In the genomic region with DNA sequence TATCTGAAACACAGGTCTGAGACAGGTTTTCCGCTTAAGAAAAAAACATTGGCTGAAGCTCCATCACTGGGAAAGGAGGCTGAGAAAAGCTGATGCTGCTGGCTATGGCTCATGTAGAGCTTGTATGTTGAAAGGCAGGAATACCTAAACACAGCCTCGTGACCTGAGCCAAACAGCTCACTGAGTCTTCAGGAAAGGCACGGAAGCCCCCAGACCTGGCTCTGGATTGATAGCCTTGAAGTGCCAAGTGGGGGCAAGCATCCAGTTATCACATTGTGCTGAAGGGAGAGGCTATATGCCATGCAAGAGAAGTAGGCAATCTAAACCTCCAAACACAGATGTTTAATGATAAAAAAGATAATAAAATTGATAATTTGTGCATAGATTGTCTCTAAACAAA, we compare ENCODE assay signal across 18 cellular contexts. TPM values are rescaled to one million over a fixed set of nuclear protein-coding genes. Genes with fewer than 3 reads are reported as not detected.
DNase-seq lines count a peak whose midpoint lies in the region; ATAC-seq lines count a peak whose summit lies in the region.
"Had no signal": no experiment of that assay in that cellular context is flagged by ENCODE, and none has a peak within 500 bp of the region (broad histone marks: within the 10 kb centered on the region; RNA-seq: fewer than 3 reads in every experiment).

No MANE protein-coding gene starts in this region.

- POLR2A ChIA-PET in T-cell (lab: Charles Lee): interaction anchor here (1.0 to 11.7 kb wide), 9 partner anchors 9 to 88 kb away, joined by 3 to 216 read pairs (median 8); no protein-coding TSS in a partner anchor

- peaks cover 1% of the 10 kb centered on the region for H3K9me3 ChIP-seq in thymus (ENCODE audit: control insufficient read depth)
- H3K9me3 ChIP-seq: prostate gland, SJSA1 had no signal

- H3K4me1 Mint-ChIP-seq in activated T-cell treated with anti-CD3 and anti-CD28 coated beads, Interleukin-2, amount 50 U/mL, for 72 hours (ENCODE audit: low read depth): peaks cover 100% of the 10 kb centered on the region
- peaks cover 74 to 81% (median 75%) of the 10 kb centered on the region in 3 donors for H3K4me1 Mint-ChIP-seq in T-cell
- H3K4me1 Mint-ChIP-seq in central memory CD8-positive, alpha-beta T cell: peaks cover 51% of the 10 kb centered on the region
- H3K4me1 Mint-ChIP-seq: nephron had no signal

- H3K4me3 ChIP-seq in thymus (ENCODE audit: low read length): no peak overlapping the region
- H3K4me3 ChIP-seq: K562, prostate gland, SJSA1 had no signal

- peaks cover 40 to 83% of the 10 kb centered on the region in 2 donors for H3K36me3 Mint-ChIP-seq in activated T-cell treated with anti-CD3 and anti-CD28 coated beads, Interleukin-2, amount 50 U/mL, for 72 hours (ENCODE audit: insufficient read depth in 2 of 2)
- peaks cover 85% of the 10 kb centered on the region for H3K36me3 Mint-ChIP-seq in T-cell
- peaks cover 87% of the 10 kb centered on the region for H3K36me3 Mint-ChIP-seq in central memory CD8-positive, alpha-beta T cell (ENCODE audit: insufficient read depth)

- peaks cover 2% of the 10 kb centered on the region for H3K4me1 ChIP-seq in thymus (ENCODE audit: control insufficient read depth, insufficient read depth, low read length)
- H3K4me1 ChIP-seq: foreskin keratinocyte, prostate gland, SJSA1 had no signal

- WGBS in thymus: 98% methylated on average over 3 of the region's 3 CpGs

- H3K36me3 ChIP-seq in thymus (ENCODE audit: control insufficient read depth, insufficient read depth): peaks cover 17% of the 10 kb centered on the region
- H3K36me3 ChIP-seq: prostate gland, SJSA1 had no signal

- peak overlapping the region; percentile 68 to 90 for H3K4me3 Mint-ChIP-seq in activated T-cell treated with anti-CD3 and anti-CD28 coated beads, Interleukin-2, amount 50 U/mL, for 72 hours
- H3K4me3 Mint-ChIP-seq in T-cell: peak overlapping the region in 2 of 3 donors; percentile 47 to 60
- no peak overlapping the region for H3K4me3 Mint-ChIP-seq in central memory CD8-positive, alpha-beta T cell
- H3K4me3 Mint-ChIP-seq: nephron had no signal

- no peaks in the 10 kb centered on the region for H3K27me3 ChIP-seq in thymus (ENCODE audit: control insufficient read depth, insufficient read depth)
- H3K27me3 ChIP-seq: foreskin keratinocyte, SJSA1 had no signal

- no peak for ATAC-seq in activated T-cell treated with anti-CD3 and anti-CD28 coated beads, Interleukin-2, amount 50 U/mL, for 72 hours (replicated peaks in 1 of 2)
- ATAC-seq in T-cell (replicated peaks in 1 of 4): no peak
- ATAC-seq in central memory CD8-positive, alpha-beta T cell (replicated peaks; ENCODE audit: extremely low read depth, poor library complexity, severe bottlenecking): no peak
- ATAC-seq in GM21737 (IDR thresholded peaks at IDR 0.05; ENCODE audit: unreplicated experiment): no peak
- no peak for ATAC-seq in GM21528 (IDR thresholded peaks at IDR 0.05; ENCODE audit: low FRiP score, unreplicated experiment)
- ATAC-seq in GM19395 (IDR thresholded peaks at IDR 0.05; ENCODE audit: unreplicated experiment): no peak
- ATAC-seq: foreskin keratinocyte, K562 had no signal

- DNase-seq in activated T-cell treated with anti-CD3 and anti-CD28 coated beads, Interleukin-2, amount 50 U/mL, for 72 hours: no peak
- no peak for DNase-seq in activated T-cell treated with anti-CD3 and anti-CD28 coated beads for 4 hours
- DNase-seq in T-cell: no peak
- DNase-seq in central memory CD8-positive, alpha-beta T cell (ENCODE audit: low spot score in 2 of 2): no peak
- DNase-seq: caudate nucleus; foreskin keratinocyte; kidney; NCI-H748 treated with DMSO at 0.1 percent for 48 hours; stimulated activated CD4-positive, alpha-beta T cell treated with anti-CD3 and anti-CD28 coated beads, Interleukin-2, amount 100 ng/mL, for 48 hours; T1000 had no signal

- peak overlapping the region; percentile 47 for H3K27ac ChIP-seq in thymus (ENCODE audit: low read depth)
- H3K27ac ChIP-seq: foreskin keratinocyte, prostate gland, SJSA1 had no signal

- H3K27me3 Mint-ChIP-seq in activated T-cell treated with anti-CD3 and anti-CD28 coated beads, Interleukin-2, amount 50 U/mL, for 72 hours (ENCODE audit: low read depth): no peaks in the 10 kb centered on the region
- H3K27me3 Mint-ChIP-seq in T-cell: no peaks in the 10 kb centered on the region
- H3K27me3 Mint-ChIP-seq in central memory CD8-positive, alpha-beta T cell: no peaks in the 10 kb centered on the region

- CTCF ChIA-PET in T-cell (lab: Charles Lee): interaction anchor here (0.5 to 2.3 kb wide), 5 partner anchors 14 to 207 kb away, joined by 3 to 6 read pairs (median 5); partner anchors contain the start of genes ACVR1C (in 1 of the 2) and CYTIP (in 1 of the 2)

- H3K27ac Mint-ChIP-seq in activated T-cell treated with anti-CD3 and anti-CD28 coated beads, Interleukin-2, amount 50 U/mL, for 72 hours: peak overlapping the region; percentile 99
- peak overlapping the region; percentile 90 to 93 for H3K27ac Mint-ChIP-seq in T-cell
- peak overlapping the region; percentile 88 for H3K27ac Mint-ChIP-seq in central memory CD8-positive, alpha-beta T cell (ENCODE audit: low read depth)
- H3K27ac Mint-ChIP-seq: nephron had no signal

- H3K9me3 Mint-ChIP-seq in activated T-cell treated with anti-CD3 and anti-CD28 coated beads, Interleukin-2, amount 50 U/mL, for 72 hours: no peaks in the 10 kb centered on the region
- peaks cover 0 to 14% (median 12%) of the 10 kb centered on the region in 3 donors for H3K9me3 Mint-ChIP-seq in T-cell
- no peaks in the 10 kb centered on the region for H3K9me3 Mint-ChIP-seq in central memory CD8-positive, alpha-beta T cell

RNA-seq across cellular contexts. Expression of gene CYTIP, which starts 21.9 kb away (rescaled TPM):
- total RNA-seq in activated T-cell treated with anti-CD3 and anti-CD28 coated beads, Interleukin-2, amount 50 U/mL, for 72 hours: 100 to 1,000 TPM; 444 to 460 TPM
- total RNA-seq in T-cell: 100 to 1,000 TPM; 264 to 465 (median 273) TPM
- polyA plus RNA-seq in thymus: 86.5 TPM
- total RNA-seq: foreskin keratinocyte, SJSA1 had no signal
- polyA plus RNA-seq: foreskin keratinocyte had no signal
